In genomic region chr6:88881451-88881850, GRCh38 we compare ENCODE assay signal across 19 cellular contexts.
DNase-seq lines count a peak whose midpoint lies in the region; ATAC-seq and TF ChIP-seq lines count a peak whose summit lies in the region.
"Had no signal": no experiment of that assay in that cellular context is flagged by ENCODE, and none has a peak within 500 bp of the region (broad histone marks: within the 10 kb centered on the region; RNA-seq: fewer than 3 reads in every experiment).

No MANE protein-coding gene starts in this region.

- H3K36me3 ChIP-seq in ectodermal cell (ENCODE audit: control insufficient read depth, insufficient read depth, low read length) (peaks cover 13% of the 10 kb centered on the region), mesenchymal stem cell (ENCODE audit: control insufficient read depth in 1 of 2, insufficient read depth in 2 of 2, low read depth in 1 of 2, low read length in 2 of 2) (peaks cover 0 to 15% of the 10 kb centered on the region in 2 experiments)

- H3K4me3 ChIP-seq in AG10803 (ENCODE audit: low read length) (no peak overlapping the region), ectodermal cell (ENCODE audit: insufficient read depth, low read depth, low read length) (no peak overlapping the region), mesenchymal stem cell (ENCODE audit: insufficient read depth in 1 of 2, low read depth in 1 of 2, low read length in 2 of 2) (no peak overlapping the region)
- H3K4me3 ChIP-seq: BLaER1 treated with 17β-estradiol and CSF1 and Interleukin-3, amounts not matched to agents 10 nM and 100 nM; MG63 had no signal

- no peak overlapping the region for H2BK12ac ChIP-seq in mesenchymal stem cell (ENCODE audit: low read length in 2 of 2)

- no peaks in the 10 kb centered on the region for H3K9me3 Mint-ChIP-seq in activated naive CD8-positive, alpha-beta T cell treated with anti-CD3 and anti-CD28 coated beads for 36 hours
- H3K9me3 Mint-ChIP-seq: CD8-positive, alpha-beta memory T cell; HFFc6 had no signal

- no peak overlapping the region for H3K4ac ChIP-seq in mesenchymal stem cell (ENCODE audit: low read depth in 1 of 2, low read length in 2 of 2)

- H3K9me3 ChIP-seq in ectodermal cell (ENCODE audit: control insufficient read depth, low read length) (no peaks in the 10 kb centered on the region), mesenchymal stem cell (ENCODE audit: control insufficient read depth, low read length) (peaks cover 10% of the 10 kb centered on the region)

- no peak overlapping the region for H4K8ac ChIP-seq in mesenchymal stem cell (ENCODE audit: low read length)

- H3K14ac ChIP-seq in mesenchymal stem cell (ENCODE audit: low read length in 2 of 2) = no peak overlapping the region

- no peak overlapping the region for H3K27ac Mint-ChIP-seq in activated naive CD8-positive, alpha-beta T cell treated with anti-CD3 and anti-CD28 coated beads for 36 hours
- H3K27ac Mint-ChIP-seq: HFFc6 had no signal

- peaks cover 10% of the 10 kb centered on the region for H3K4me1 ChIP-seq in ectodermal cell (ENCODE audit: control insufficient read depth, insufficient read depth, low read length)
- H3K4me1 ChIP-seq in mesenchymal stem cell (ENCODE audit: control insufficient read depth, insufficient read depth, low read depth, low read length) = peaks cover 2% of the 10 kb centered on the region
- H3K4me1 ChIP-seq: BLaER1 treated with 17β-estradiol and CSF1 and Interleukin-3, amounts not matched to agents 10 nM and 100 nM had no signal

- H2BK120ac ChIP-seq in mesenchymal stem cell (ENCODE audit: low read depth, low read length) = no peak overlapping the region

- H3K9ac ChIP-seq in mesenchymal stem cell (ENCODE audit: low read length) = peak overlapping the region; percentile 2
- H3K9ac ChIP-seq: BLaER1 treated with 17β-estradiol and CSF1 and Interleukin-3, amounts not matched to agents 10 nM and 100 nM had no signal

- H2BK5ac ChIP-seq in mesenchymal stem cell (ENCODE audit: low read depth, low read length, poor library complexity, severe bottlenecking) = no peak overlapping the region

- H3K4me3 Mint-ChIP-seq in activated naive CD8-positive, alpha-beta T cell treated with anti-CD3 and anti-CD28 coated beads for 36 hours = no peak overlapping the region
- H3K4me3 Mint-ChIP-seq: CD8-positive, alpha-beta memory T cell; HFFc6 had no signal

- DNase-seq in AG10803 (ENCODE audit: low read depth) (peak; percentile 12), OCI-M1 (lab: John Stamatoyannopoulos, UW) (peak; percentile 56), mesenchymal stem cell (no peak), GOT3 (lab: John Stamatoyannopoulos, UW) (no peak), SHP77 treated with DMSO at 0.1 percent for 48 hours (lab: John Stamatoyannopoulos, UW) (no peak)
- no peak for DNase-seq in activated naive CD8-positive, alpha-beta T cell treated with anti-CD3 and anti-CD28 coated beads for 36 hours
- DNase-seq: 8988T; CD8-positive, alpha-beta memory T cell; DMS79; HFFc6; MG63; NCI-H1105; NCI-H187 treated with DMSO at 0.1 percent for 48 hours; NCI-H2171; NCI-H748 treated with DMSO at 0.1 percent for 48 hours; RPMI8226 had no signal

- H3K4me2 ChIP-seq in mesenchymal stem cell (ENCODE audit: low read length, poor library complexity, severe bottlenecking) = no peak overlapping the region
- H3K4me2 ChIP-seq: BLaER1 treated with 17β-estradiol and CSF1 and Interleukin-3, amounts not matched to agents 10 nM and 100 nM had no signal

- no peak overlapping the region for H2AFZ ChIP-seq in mesenchymal stem cell (ENCODE audit: low read depth, low read length)

- 85 to 87% methylated on average over 1 of the region's 1 CpG for WGBS in ectodermal cell, 2 experiments
- WGBS in mesenchymal stem cell = 87% methylated on average over 1 of the region's 1 CpG

- ATAC-seq in GM18867 (IDR thresholded peaks at IDR 0.05; ENCODE audit: unreplicated experiment) = no peak

- no peak for TF ChIP-seq CTCF in AG10803 (conservative IDR thresholded peaks at IDR 0.05; ENCODE audit: low read length)

- peaks cover 11% of the 10 kb centered on the region for H3K79me1 ChIP-seq in mesenchymal stem cell (replicated peaks; ENCODE audit: low read length, poor library complexity, severe bottlenecking)

- H2AK5ac ChIP-seq in mesenchymal stem cell (ENCODE audit: low read length, severe bottlenecking) = no peak overlapping the region

- H3K36me3 Mint-ChIP-seq in activated naive CD8-positive, alpha-beta T cell treated with anti-CD3 and anti-CD28 coated beads for 36 hours = peaks cover 21% of the 10 kb centered on the region

- H3K27ac ChIP-seq in ectodermal cell (ENCODE audit: insufficient read depth, low read depth, low read length, poor library complexity, severe bottlenecking) (peak overlapping the region; percentile 16), mesenchymal stem cell (ENCODE audit: low read length, poor library complexity, severe bottlenecking) (no peak overlapping the region)
- H3K27ac ChIP-seq: BLaER1 treated with 17β-estradiol and CSF1 and Interleukin-3, amounts not matched to agents 10 nM and 100 nM had no signal

- peaks cover 18% of the 10 kb centered on the region for H3K4me1 Mint-ChIP-seq in activated naive CD8-positive, alpha-beta T cell treated with anti-CD3 and anti-CD28 coated beads for 36 hours

- no peaks in the 10 kb centered on the region for H3K27me3 Mint-ChIP-seq in activated naive CD8-positive, alpha-beta T cell treated with anti-CD3 and anti-CD28 coated beads for 36 hours
- H3K27me3 Mint-ChIP-seq: CD8-positive, alpha-beta memory T cell had no signal

- H2BK15ac ChIP-seq in mesenchymal stem cell (ENCODE audit: low read depth, poor library complexity, severe bottlenecking) = no peak overlapping the region

- H3K23ac ChIP-seq in mesenchymal stem cell (ENCODE audit: low read length in 2 of 2) = no peak overlapping the region

- H4K91ac ChIP-seq in mesenchymal stem cell (ENCODE audit: low read length) = no peak overlapping the region

- H3K27me3 ChIP-seq in ectodermal cell (ENCODE audit: control insufficient read depth, insufficient read depth, low read length, poor library complexity, severe bottlenecking) (no peaks in the 10 kb centered on the region), mesenchymal stem cell (ENCODE audit: control insufficient read depth in 1 of 2, insufficient read depth in 1 of 2, low read length in 2 of 2) (no peaks in the 10 kb centered on the region)
- H3K27me3 ChIP-seq: BLaER1 treated with 17β-estradiol and CSF1 and Interleukin-3, amounts not matched to agents 10 nM and 100 nM; MG63 had no signal

- no peak overlapping the region for H3K18ac ChIP-seq in mesenchymal stem cell (ENCODE audit: low read depth in 1 of 2, low read length in 2 of 2)

Comparison
In these comparisons a context has a peak if more than half of its experiments do, and no peak if none do; other contexts are left out.
1. DNase-seq: peak in AG10803 (single experiment) and OCI-M1 (single experiment); none in mesenchymal stem cell (single experiment), activated naive CD8-positive, alpha-beta T cell treated with anti-CD3 and anti-CD28 coated beads for 36 hours (single experiment), GOT3 (single experiment) and SHP77 treated with DMSO at 0.1 percent for 48 hours (single experiment).